In genomic region chr9:121574771-121575519, GRCh38 we compare ENCODE assay signal across 23 cellular contexts.
"Had no signal": no experiment of that assay in that cellular context is flagged by ENCODE, and none has a peak within 500 bp of the region (broad histone marks: within the 10 kb centered on the region; RNA-seq: fewer than 3 reads in every experiment).

No MANE protein-coding gene starts in this region.

- H3K27ac Mint-ChIP-seq: activated B cell treated with CpG ODN at 0.5 μM for 24 hours; activated CD4-positive, alpha-beta memory T cell treated with anti-CD3 and anti-CD28 coated beads for 36 hours; activated CD4-positive, alpha-beta T cell treated with anti-CD3 and anti-CD28 coated beads for 36 hours; activated naive CD4-positive, alpha-beta T cell treated with anti-CD3 and anti-CD28 coated beads, Interleukin-2, amount 10 ng/mL, durations not matched to agents 7 days and 5 days; activated naive CD8-positive, alpha-beta T cell treated with anti-CD3 and anti-CD28 coated beads, Interleukin-2, amount 50 U/mL, for 24 hours; activated T-cell treated with anti-CD3 and anti-CD28 coated beads, Interleukin-2, amount 50 U/mL, for 72 hours; dendritic cell treated with granulocyte-macrophage colony-stimulating factor and Interleukin-4, amounts not matched to agents 40 ng/mL and 50 ng/mL, for 4 days; progenitor cell of endocrine pancreas; stimulated activated naive CD8-positive, alpha-beta T cell treated with anti-CD3 and anti-CD28 coated beads, Interleukin-15, Interleukin-2, amounts not matched to agents 100 ng/mL and 50 ng/mL, for 24 hours; T-helper 1 cell treated with Interleukin-12 subunit alpha and Interleukin-12 subunit beta and Interleukin-4 antibody, amounts not matched to agents 30 μg/mL and 1 μg/mL, for 36 hours had no signal

- H3K27ac ChIP-seq: right atrium auricular region, thyroid gland had no signal

- H3K4me1 Mint-ChIP-seq: activated B cell treated with CpG ODN at 0.5 μM for 24 hours; activated CD4-positive, alpha-beta T cell treated with anti-CD3 and anti-CD28 coated beads for 36 hours; activated naive CD4-positive, alpha-beta T cell treated with anti-CD3 and anti-CD28 coated beads, Interleukin-2, amount 10 ng/mL, durations not matched to agents 7 days and 5 days; activated naive CD8-positive, alpha-beta T cell treated with anti-CD3 and anti-CD28 coated beads, Interleukin-2, amount 50 U/mL, for 24 hours had no signal

- H3K4me1 ChIP-seq: thyroid gland had no signal

- H3K4me3 ChIP-seq: lung, right atrium auricular region, thyroid gland had no signal

- H3K9me3 Mint-ChIP-seq: activated B cell treated with CpG ODN at 0.5 μM for 24 hours; activated CD4-positive, alpha-beta memory T cell treated with anti-CD3 and anti-CD28 coated beads for 36 hours; activated naive CD4-positive, alpha-beta T cell treated with anti-CD3 and anti-CD28 coated beads, Interleukin-2, amount 10 ng/mL, durations not matched to agents 7 days and 5 days; activated naive CD8-positive, alpha-beta T cell treated with anti-CD3 and anti-CD28 coated beads, Interleukin-2, amount 50 U/mL, for 24 hours; activated T-cell treated with anti-CD3 and anti-CD28 coated beads, Interleukin-2, amount 50 U/mL, for 72 hours; dendritic cell treated with granulocyte-macrophage colony-stimulating factor and Interleukin-4, amounts not matched to agents 40 ng/mL and 50 ng/mL, for 4 days; stimulated activated naive CD8-positive, alpha-beta T cell treated with anti-CD3 and anti-CD28 coated beads, Interleukin-15, Interleukin-2, amounts not matched to agents 100 ng/mL and 50 ng/mL, for 24 hours; T-helper 1 cell treated with Interleukin-12 subunit alpha and Interleukin-12 subunit beta and Interleukin-4 antibody, amounts not matched to agents 30 μg/mL and 1 μg/mL, for 36 hours had no signal

- FAIRE-seq: kidney had no signal

- DNase-seq: activated B cell treated with CpG ODN at 0.5 μM for 24 hours; activated CD4-positive, alpha-beta memory T cell treated with anti-CD3 and anti-CD28 coated beads for 36 hours; activated CD4-positive, alpha-beta T cell treated with anti-CD3 and anti-CD28 coated beads for 36 hours; activated effector memory CD4-positive, alpha-beta T cell treated with anti-CD3 and anti-CD28 coated beads, Interleukin-2, amount 50 U/mL, for 16 hours; activated naive CD4-positive, alpha-beta T cell treated with anti-CD3 and anti-CD28 coated beads, Interleukin-2, amount 10 ng/mL, durations not matched to agents 7 days and 5 days; activated naive CD8-positive, alpha-beta T cell treated with anti-CD3 and anti-CD28 coated beads, Interleukin-2, amount 50 U/mL, for 24 hours; activated T-cell treated with anti-CD3 and anti-CD28 coated beads, Interleukin-2, amount 50 U/mL, for 72 hours; effector CD4-positive, alpha-beta T cell; erythroblast; foreskin fibroblast; kidney; stimulated activated CD4-positive, alpha-beta T cell treated with anti-CD3 and anti-CD28 coated beads, Interleukin-12 subunit alpha, Interleukin-12 subunit beta, amount 100 ng/mL, for 4 hours; stimulated activated CD4-positive, alpha-beta T cell treated with anti-CD3 and anti-CD28 coated beads, Interleukin-1b, Interleukin-23, amount 100 ng/mL, for 48 hours; substantia nigra; T1000; thyroid gland had no signal

- H3K36me3 ChIP-seq: right atrium auricular region, thyroid gland had no signal

- H3K36me3 Mint-ChIP-seq: activated CD4-positive, alpha-beta memory T cell treated with anti-CD3 and anti-CD28 coated beads for 36 hours; activated naive CD4-positive, alpha-beta T cell treated with anti-CD3 and anti-CD28 coated beads, Interleukin-2, amount 10 ng/mL, durations not matched to agents 7 days and 5 days had no signal

- H3K27me3 ChIP-seq: right atrium auricular region, thyroid gland had no signal

- ATAC-seq: activated CD4-positive, alpha-beta T cell treated with anti-CD3 and anti-CD28 coated beads for 36 hours; activated naive CD8-positive, alpha-beta T cell treated with anti-CD3 and anti-CD28 coated beads, Interleukin-2, amount 50 U/mL, for 24 hours; activated T-cell treated with anti-CD3 and anti-CD28 coated beads, Interleukin-2, amount 50 U/mL, for 72 hours; left lobe of liver had no signal

- H3K9me3 ChIP-seq: right atrium auricular region, thyroid gland had no signal

- H3K4me3 Mint-ChIP-seq: activated B cell treated with CpG ODN at 0.5 μM for 24 hours; activated CD4-positive, alpha-beta memory T cell treated with anti-CD3 and anti-CD28 coated beads for 36 hours; activated CD4-positive, alpha-beta T cell treated with anti-CD3 and anti-CD28 coated beads for 36 hours; activated naive CD4-positive, alpha-beta T cell treated with anti-CD3 and anti-CD28 coated beads, Interleukin-2, amount 10 ng/mL, durations not matched to agents 7 days and 5 days; activated naive CD8-positive, alpha-beta T cell treated with anti-CD3 and anti-CD28 coated beads, Interleukin-2, amount 50 U/mL, for 24 hours; activated T-cell treated with anti-CD3 and anti-CD28 coated beads, Interleukin-2, amount 50 U/mL, for 72 hours; dendritic cell treated with granulocyte-macrophage colony-stimulating factor and Interleukin-4, amounts not matched to agents 40 ng/mL and 50 ng/mL, for 4 days; stimulated activated naive CD8-positive, alpha-beta T cell treated with anti-CD3 and anti-CD28 coated beads, Interleukin-15, Interleukin-2, amounts not matched to agents 100 ng/mL and 50 ng/mL, for 24 hours; T-helper 1 cell treated with Interleukin-12 subunit alpha and Interleukin-12 subunit beta and Interleukin-4 antibody, amounts not matched to agents 30 μg/mL and 1 μg/mL, for 36 hours had no signal

- H3K27me3 Mint-ChIP-seq: activated CD4-positive, alpha-beta memory T cell treated with anti-CD3 and anti-CD28 coated beads for 36 hours; activated CD4-positive, alpha-beta T cell treated with anti-CD3 and anti-CD28 coated beads for 36 hours; activated naive CD4-positive, alpha-beta T cell treated with anti-CD3 and anti-CD28 coated beads, Interleukin-2, amount 10 ng/mL, durations not matched to agents 7 days and 5 days; stimulated activated naive CD8-positive, alpha-beta T cell treated with anti-CD3 and anti-CD28 coated beads, Interleukin-15, Interleukin-2, amounts not matched to agents 100 ng/mL and 50 ng/mL, for 24 hours had no signal
